In the genomic region with DNA sequence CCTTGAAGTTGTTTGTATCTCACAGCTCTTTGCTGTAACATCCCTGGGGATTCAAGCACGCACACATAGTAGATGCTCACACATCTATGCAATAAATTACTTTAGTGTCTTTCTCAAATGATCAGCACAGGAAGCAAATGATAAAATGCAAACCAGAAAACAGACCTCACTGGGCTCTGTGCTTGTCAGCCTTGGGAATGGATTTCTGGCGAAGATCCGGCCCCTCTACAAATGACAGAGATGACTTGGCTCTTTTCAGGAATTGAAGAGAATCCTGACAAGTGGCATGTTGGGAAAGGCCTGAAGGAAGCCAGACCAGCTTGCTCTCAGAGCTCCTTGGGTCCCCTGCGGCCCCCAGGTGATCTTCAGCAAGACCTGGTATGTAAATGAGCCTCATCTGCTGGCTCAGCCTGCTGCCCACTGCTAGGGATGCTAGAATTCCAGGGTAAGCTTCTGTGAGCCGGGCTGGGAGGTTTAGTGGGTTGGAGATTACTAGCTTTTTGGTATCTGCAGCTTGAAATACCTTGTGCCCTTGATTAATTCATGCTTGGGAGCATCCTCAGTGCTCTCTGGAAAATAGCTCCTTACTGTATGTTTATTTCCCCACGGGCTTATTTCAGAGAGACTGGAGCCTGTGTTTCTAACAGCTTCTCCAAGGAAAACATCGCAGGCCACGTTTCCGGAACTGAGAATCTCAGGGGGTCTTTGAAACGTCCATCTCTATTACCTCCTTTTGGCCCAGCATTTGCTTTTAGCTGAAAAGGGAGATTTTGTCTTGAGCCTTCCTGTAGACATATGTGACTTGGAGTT, we compare ENCODE assay signal across 16 cellular contexts. TPM values are rescaled to one million over a fixed set of nuclear protein-coding genes. Genes with fewer than 3 reads are reported as not detected.
DNase-seq lines count a peak whose midpoint lies in the region; ATAC-seq and TF ChIP-seq lines count a peak whose summit lies in the region.
"Had no signal": no experiment of that assay in that cellular context is flagged by ENCODE, and none has a peak within 500 bp of the region (broad histone marks: within the 10 kb centered on the region; RNA-seq: fewer than 3 reads in every experiment).

No MANE protein-coding gene starts in this region.

- no peaks in the 10 kb centered on the region for H3K9me3 Mint-ChIP-seq in neural crest cell
- H3K9me3 Mint-ChIP-seq: activated B cell treated with CpG ODN at 0.5 μM for 24 hours had no signal

- H3K27me3 ChIP-seq in SJSA1 (replicated peaks) (no peaks in the 10 kb centered on the region), BE2C (no peaks in the 10 kb centered on the region)
- H3K27me3 ChIP-seq: body of pancreas had no signal

- H3K27ac ChIP-seq in 22Rv1 (peak overlapping the region; percentile 98), SJSA1 (peak overlapping the region; percentile 85)
- H3K27ac ChIP-seq: body of pancreas, epithelial cell of prostate, parathyroid adenoma had no signal

- H3K4me1 Mint-ChIP-seq in neural crest cell = peaks cover 35% of the 10 kb centered on the region

- H3K27ac Mint-ChIP-seq in neural crest cell (ENCODE audit: unreplicated experiment) = peak overlapping the region; percentile 29
- H3K27ac Mint-ChIP-seq: activated B cell treated with CpG ODN at 0.5 μM for 24 hours had no signal

- no peaks in the 10 kb centered on the region for H3K36me3 Mint-ChIP-seq in neural crest cell (ENCODE audit: low read depth)

- H3K4me1 ChIP-seq in SJSA1 (replicated peaks) (peaks cover 38% of the 10 kb centered on the region), BE2C (no peaks in the 10 kb centered on the region)
- H3K4me1 ChIP-seq: body of pancreas had no signal

- no peak overlapping the region for H3K4me3 ChIP-seq in SJSA1
- no peak overlapping the region for H3K4me3 ChIP-seq in fibroblast of mammary gland (ENCODE audit: control insufficient read depth, low read depth, low read length)
- no peak overlapping the region for H3K4me3 ChIP-seq in BE2C (ENCODE audit: low read depth, low read length)
- H3K4me3 ChIP-seq: body of pancreas had no signal

- peak in 1 of 2 experiments; percentile 18 for DNase-seq in SJSA1 (ENCODE audit: low read depth in 1 of 2, low spot score in 2 of 2)
- peak; percentile 59 for DNase-seq in fibroblast of mammary gland (ENCODE audit: low read depth)
- DNase-seq in neural crest cell (ENCODE audit: low read depth, low spot score) = no peak
- DNase-seq in KG1 (lab: John Stamatoyannopoulos, UW) = no peak
- no peak for DNase-seq in activated naive CD4-positive, alpha-beta T cell treated with Interleukin-2 at 50 U/mL for 16 hours
- DNase-seq in BE2C = no peak
- DNase-seq: activated B cell treated with CpG ODN at 0.5 μM for 24 hours, activated T-cell treated with anti-CD3 and anti-CD28 coated beads for 4 hours, body of pancreas, DND-41, NCI-H345, RPMI8226 had no signal

- no peak overlapping the region for H3K4me3 Mint-ChIP-seq in neural crest cell
- H3K4me3 Mint-ChIP-seq: activated B cell treated with CpG ODN at 0.5 μM for 24 hours had no signal

- H3K36me3 ChIP-seq in SJSA1 = peaks cover 15% of the 10 kb centered on the region
- no peaks in the 10 kb centered on the region for H3K36me3 ChIP-seq in BE2C

- ATAC-seq in GM19351 (IDR thresholded peaks at IDR 0.05; ENCODE audit: unreplicated experiment) = no peak
- ATAC-seq: body of pancreas had no signal

- no peaks in the 10 kb centered on the region for H3K9me3 ChIP-seq in SJSA1 (replicated peaks)
- H3K9me3 ChIP-seq in BE2C = no peaks in the 10 kb centered on the region
- H3K9me3 ChIP-seq: body of pancreas had no signal

- no peak for TF ChIP-seq CTCF in 22Rv1 (IDR thresholded peaks at IDR 0.05)
- TF ChIP-seq CTCF in fibroblast of mammary gland (conservative IDR thresholded peaks at IDR 0.05; ENCODE audit: control insufficient read depth, insufficient read depth, low read depth, low read length) = no peak
- no peak for TF ChIP-seq CTCF in neural crest cell (conservative IDR thresholded peaks at IDR 0.05)
- no peak for TF ChIP-seq CTCF in BE2C (IDR thresholded peaks at IDR 0.05; ENCODE audit: low read depth, low read length)

- no peaks in the 10 kb centered on the region for H3K27me3 Mint-ChIP-seq in neural crest cell (ENCODE audit: low read depth)
- H3K27me3 Mint-ChIP-seq: activated B cell treated with CpG ODN at 0.5 μM for 24 hours had no signal

RNA-seq across cellular contexts. Expression of a gene that starts 54.2 kb away (rescaled TPM):
- total RNA-seq in SJSA1 (2014; rRNA removed; shearing (Covaris generic)) = 64.6 and 132 TPM in 2 replicates
- 38.7 and 42.1 TPM in 2 replicates for total RNA-seq in neural crest cell
- polyA plus RNA-seq in BE2C (2012; ENCODE audit: insufficient read depth, insufficient read length, low read depth) = 1.4 TPM
